16 cellular contexts compared by ENCODE assay signal in the genomic region with DNA sequence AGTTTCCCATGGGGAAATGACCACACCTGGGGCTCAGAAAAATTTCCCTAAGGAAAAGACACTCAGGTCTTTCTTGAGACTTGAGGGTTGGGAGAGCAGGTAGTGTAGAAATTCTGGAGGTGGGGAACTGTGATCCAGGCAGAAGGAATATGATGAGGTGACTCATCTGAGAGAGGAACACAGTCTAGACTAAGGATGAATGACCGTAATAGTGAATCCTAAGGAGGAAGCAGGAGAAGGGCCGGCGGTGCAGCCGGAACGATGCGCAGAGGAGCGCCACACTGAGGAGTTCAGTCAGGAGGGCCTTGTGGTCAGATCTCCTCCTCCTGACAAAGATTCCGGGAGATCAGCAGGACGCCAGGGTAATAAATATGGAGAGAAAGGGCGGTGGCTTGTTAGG.
DNase-seq lines count a peak whose midpoint lies in the region; ATAC-seq, FAIRE-seq and TF ChIP-seq lines count a peak whose summit lies in the region.
"Had no signal": no experiment of that assay in that cellular context is flagged by ENCODE, and none has a peak within 500 bp of the region (broad histone marks: within the 10 kb centered on the region; RNA-seq: fewer than 3 reads in every experiment).

No MANE protein-coding gene starts in this region.

- no peaks in the 10 kb centered on the region for H3K36me3 ChIP-seq in RWPE2 (ENCODE audit: low read depth)
- H3K36me3 ChIP-seq in H1 (ENCODE audit: control insufficient read depth in 2 of 4, insufficient read depth in 4 of 4, low read length in 3 of 4): no peaks in the 10 kb centered on the region
- H3K36me3 ChIP-seq in psoas muscle (ENCODE audit: insufficient read depth in 1 of 2, low read depth in 1 of 2): no peaks in the 10 kb centered on the region

- H3K4ac ChIP-seq in H1 (replicated peaks; ENCODE audit: insufficient read length, low read depth, low read length): no peak overlapping the region

- no peaks in the 10 kb centered on the region for H3K79me2 ChIP-seq in H1 (ENCODE audit: control insufficient read depth in 1 of 2, insufficient read depth in 2 of 2, low read length in 2 of 2)

- H3K4me2 ChIP-seq in H1 (ENCODE audit: insufficient read depth in 1 of 2, low read depth in 2 of 2, low read length in 2 of 2): no peak overlapping the region
- H3K4me2 ChIP-seq: BLaER1 treated with 17β-estradiol and CSF1 and Interleukin-3, amounts not matched to agents 10 nM and 100 nM had no signal

- no peak overlapping the region for H4K5ac ChIP-seq in H1 (ENCODE audit: insufficient read length, low read depth, low read length)

- H3K4me1 ChIP-seq in RWPE2 (ENCODE audit: insufficient read depth, poor library complexity, severe bottlenecking) (peaks cover 10% of the 10 kb centered on the region), H1 (replicated peaks in 1 of 4; ENCODE audit: control insufficient read depth in 3 of 4, insufficient read depth in 4 of 4, low read length in 3 of 4) (peaks cover 7 to 22% (median 8%) of the 10 kb centered on the region in 4 experiments; a peak in 6 of 7 replicates), psoas muscle (peaks cover 68% of the 10 kb centered on the region)

- peak overlapping the region; percentile 14 for H3K27ac Mint-ChIP-seq in activated T-cell treated with anti-CD3 and anti-CD28 coated beads, Interleukin-2, amount 50 U/mL, for 72 hours

- H4K91ac ChIP-seq in H1 (replicated peaks; ENCODE audit: insufficient read length, low read length): no peak overlapping the region

- POLR2A ChIA-PET in H1 (lab: Charles Lee; ENCODE audit: partially characterized antibody): interaction anchor here (1.2 kb wide), 1 partner anchor 8 kb away, joined by 3 read pairs; no protein-coding TSS in a partner anchor

- H3K27ac ChIP-seq in RWPE2 (ENCODE audit: poor library complexity, severe bottlenecking) (no peak overlapping the region), H1 (ENCODE audit: low read depth, low read length) (no peak overlapping the region), psoas muscle (peak overlapping the region; percentile 37)
- H3K27ac ChIP-seq: 22Rv1; BLaER1 treated with 17β-estradiol and CSF1 and Interleukin-3, amounts not matched to agents 10 nM and 100 nM had no signal

- no peaks in the 10 kb centered on the region for H3K23me2 ChIP-seq in H1 (ENCODE audit: low read depth, low read length)

- 89% methylated on average over 10 of the region's 10 CpGs; no CpG with 5 or more reads in 1 of the 2 experiments for WGBS in H1 (ENCODE audit: extremely low coverage in 1 of 2, insufficient coverage in 1 of 2, insufficient read length in 1 of 2, insufficient replicate concordance in 2 of 2, low coverage in 1 of 2, low lambda C conversion rate in 2 of 2, missing lambda C conversion rate in 1 of 2), 2 experiments
- WGBS in psoas muscle, 3 donors: 95 to 96% (median 96%) methylated on average over 10 of the region's 10 CpGs

- TF ChIP-seq CTCF in RWPE2 (IDR thresholded peaks at IDR 0.05; ENCODE audit: poor library complexity, severe bottlenecking): no peak
- TF ChIP-seq CTCF in H1 (IDR thresholded peaks at IDR 0.05; ENCODE audit: control extremely low read depth in 1 of 3, insufficient read depth in 1 of 3, low read depth in 1 of 3, low read length in 3 of 3): no peak
- TF ChIP-seq CTCF in psoas muscle (IDR thresholded peaks at IDR 0.05): no peak

- intact Hi-C loops in psoas muscle (cut with DNase I): loop anchor here (2.0 to 10.0 kb wide), 2 partner anchors 190 to 194 kb away; no protein-coding TSS in a partner anchor

- H3K9me3 ChIP-seq in RWPE2 (ENCODE audit: severe bottlenecking) (no peaks in the 10 kb centered on the region), H1 (ENCODE audit: insufficient read depth in 2 of 2, low read depth in 1 of 2, low read length in 1 of 2) (no peaks in the 10 kb centered on the region), psoas muscle (no peaks in the 10 kb centered on the region)
- H3K9me3 ChIP-seq: BLaER1 treated with 17β-estradiol and CSF1 and Interleukin-3, amounts not matched to agents 10 nM and 100 nM had no signal

- CTCF ChIA-PET in H1 (lab: Charles Lee; ENCODE audit: partially characterized antibody): no interaction called here

- H3K9me3 Mint-ChIP-seq in activated T-cell treated with anti-CD3 and anti-CD28 coated beads, Interleukin-2, amount 50 U/mL, for 72 hours: no peaks in the 10 kb centered on the region
- no peaks in the 10 kb centered on the region for H3K9me3 Mint-ChIP-seq in activated T-cell treated with anti-CD3 and anti-CD28 coated beads, Interleukin-2, amount 50 U/mL, for 4 hours

- peaks cover 4% of the 10 kb centered on the region; the same call in 1 of the 2 replicates for H3K79me1 ChIP-seq in H1 (ENCODE audit: low read depth, low read length)

- 0 out of 2 replicates have a peak overlapping the region, but pooled peaks have one; percentile 24 for H3K18ac ChIP-seq in H1 (ENCODE audit: extremely low read depth, low read length)

- no peak for TF ChIP-seq EP300 in H1 (IDR thresholded peaks at IDR 0.05; ENCODE audit: borderline replicate concordance in 1 of 2, low read depth in 2 of 2, low read length in 2 of 2)

- H2AFZ ChIP-seq in H1 (ENCODE audit: low read length): no peak overlapping the region

- no peak for TF ChIP-seq RAD21 in H1 (IDR thresholded peaks at IDR 0.05 in 1 of 2, conservative IDR thresholded peaks at IDR 0.05 in 1 of 2; ENCODE audit: low read depth in 2 of 2, low read length in 2 of 2)

- H3K23ac ChIP-seq in H1 (ENCODE audit: insufficient read length): no peak overlapping the region

- H3K4me1 Mint-ChIP-seq in activated T-cell treated with anti-CD3 and anti-CD28 coated beads, Interleukin-2, amount 50 U/mL, for 72 hours (ENCODE audit: low read depth): peaks cover 39% of the 10 kb centered on the region
- H3K4me1 Mint-ChIP-seq in activated T-cell treated with anti-CD3 and anti-CD28 coated beads, Interleukin-2, amount 50 U/mL, for 4 hours (ENCODE audit: low read depth): peaks cover 23% of the 10 kb centered on the region

- H4K20me1 ChIP-seq in H1 (replicated peaks in 1 of 2; ENCODE audit: control insufficient read depth in 1 of 2, insufficient read depth in 2 of 2, low read length in 2 of 2): no peaks in the 10 kb centered on the region

- 0 out of 2 replicates have a peak overlapping the region, but pooled peaks have one; percentile 26 for H4K8ac ChIP-seq in H1 (ENCODE audit: extremely low read depth, insufficient read depth, low read length)

- H3K14ac ChIP-seq in H1 (ENCODE audit: insufficient read length): no peak overlapping the region

- H3K27me3 Mint-ChIP-seq in activated T-cell treated with anti-CD3 and anti-CD28 coated beads, Interleukin-2, amount 50 U/mL, for 72 hours (ENCODE audit: low read depth): no peaks in the 10 kb centered on the region
- no peaks in the 10 kb centered on the region for H3K27me3 Mint-ChIP-seq in activated T-cell treated with anti-CD3 and anti-CD28 coated beads, Interleukin-2, amount 50 U/mL, for 4 hours (ENCODE audit: low read depth)

- no peak overlapping the region for H2BK120ac ChIP-seq in H1 (replicated peaks; ENCODE audit: low read depth, low read length)

- no peak overlapping the region for H3K56ac ChIP-seq in H1 (replicated peaks; ENCODE audit: insufficient read length, low read depth, low read length)

- no peak overlapping the region for H2BK12ac ChIP-seq in H1 (ENCODE audit: low read depth, low read length)

- TF ChIP-seq POLR2A in H1 (IDR thresholded peaks at IDR 0.05; ENCODE audit: control extremely low read depth in 1 of 2, low read depth in 2 of 2, low read length in 2 of 2): no peak

- no peak overlapping the region for H3K9ac ChIP-seq in H1 (replicated peaks in 1 of 4; ENCODE audit: extremely low read depth in 1 of 4, low read depth in 3 of 4, low read length in 3 of 4)
- H3K9ac ChIP-seq: BLaER1 treated with 17β-estradiol and CSF1 and Interleukin-3, amounts not matched to agents 10 nM and 100 nM had no signal

- DNase-seq in activated T-cell treated with anti-CD3 and anti-CD28 coated beads, Interleukin-2, amount 50 U/mL, for 72 hours: no peak
- no peak for DNase-seq in activated T-cell treated with anti-CD3 and anti-CD28 coated beads, Interleukin-2, amount 50 U/mL, for 4 hours
- DNase-seq in RWPE2 (ENCODE audit: low spot score) (no peak), H1 (ENCODE audit: low read depth in 1 of 2, low spot score in 2 of 2) (no peak), psoas muscle (no peak)
- DNase-seq: Kasumi-1, NCI-H187 treated with DMSO at 0.1 percent for 48 hours, NCI-H2171, NCI-H82, Right ventricle myocardium superior had no signal

- no peak overlapping the region for H2BK15ac ChIP-seq in H1 (ENCODE audit: low read length)

- H3K27me3 ChIP-seq in RWPE2 (ENCODE audit: insufficient read depth, poor library complexity, severe bottlenecking): no peaks in the 10 kb centered on the region
- H3K27me3 ChIP-seq in H1 (replicated peaks in 1 of 4; ENCODE audit: control insufficient read depth in 3 of 4, extremely low read depth in 1 of 4, insufficient read depth in 3 of 4, low read length in 3 of 4): no peaks in the 10 kb centered on the region
- H3K27me3 ChIP-seq in psoas muscle (ENCODE audit: insufficient read depth in 3 of 3, low read length in 2 of 3): no peaks in the 10 kb centered on the region
- H3K27me3 ChIP-seq: BLaER1 treated with 17β-estradiol and CSF1 and Interleukin-3, amounts not matched to agents 10 nM and 100 nM had no signal

- H3K4me3 ChIP-seq in RWPE2 (ENCODE audit: severe bottlenecking) (no peak overlapping the region), H1 (ENCODE audit: extremely low read depth in 1 of 4, insufficient read depth in 2 of 4, low read depth in 3 of 4, low read length in 4 of 4) (no peak overlapping the region), psoas muscle (no peak overlapping the region)
- H3K4me3 ChIP-seq: BLaER1 treated with 17β-estradiol and CSF1 and Interleukin-3, amounts not matched to agents 10 nM and 100 nM had no signal

- no peak for ATAC-seq in activated T-cell treated with anti-CD3 and anti-CD28 coated beads, Interleukin-2, amount 50 U/mL, for 72 hours (replicated peaks in 1 of 2)
- ATAC-seq in activated T-cell treated with anti-CD3 and anti-CD28 coated beads, Interleukin-2, amount 50 U/mL, for 4 hours: no peak
- peak; percentile 48; the same call in 1 of the 3 replicates for ATAC-seq in RWPE2 (ENCODE audit: low read depth)
- no peak for ATAC-seq in psoas muscle
- no peak for ATAC-seq in activated CD4-positive, CD25-positive, alpha-beta regulatory T cell treated with anti-CD3 and anti-CD28 coated beads, Interleukin-2, amount 50 U/mL, for 24 hours
- no peak for ATAC-seq in HG03520 (IDR thresholded peaks at IDR 0.05; ENCODE audit: unreplicated experiment)
- ATAC-seq in HG03565 (IDR thresholded peaks at IDR 0.05; ENCODE audit: unreplicated experiment): no peak

- H3K36me3 Mint-ChIP-seq in activated T-cell treated with anti-CD3 and anti-CD28 coated beads, Interleukin-2, amount 50 U/mL, for 72 hours (ENCODE audit: insufficient read depth in 2 of 2): peaks cover 0 to 3% of the 10 kb centered on the region in 2 donors
- H3K36me3 Mint-ChIP-seq in activated T-cell treated with anti-CD3 and anti-CD28 coated beads, Interleukin-2, amount 50 U/mL, for 4 hours (ENCODE audit: insufficient read depth): peaks cover 21% of the 10 kb centered on the region

- H3K4me3 Mint-ChIP-seq in activated T-cell treated with anti-CD3 and anti-CD28 coated beads, Interleukin-2, amount 50 U/mL, for 72 hours: no peak overlapping the region
- H3K4me3 Mint-ChIP-seq in activated T-cell treated with anti-CD3 and anti-CD28 coated beads, Interleukin-2, amount 50 U/mL, for 4 hours: no peak overlapping the region

- H2AK5ac ChIP-seq in H1 (ENCODE audit: low read depth, low read length): no peak overlapping the region

- no peak for FAIRE-seq in H1 (lab: Jason Lieb, UNC)
- FAIRE-seq: H54 had no signal

- H2BK20ac ChIP-seq in H1 (ENCODE audit: low read length): no peak overlapping the region

- H2BK5ac ChIP-seq in H1 (ENCODE audit: low read depth, low read length): no peak overlapping the region
